Comparison of ENCODE assay signal across 9 cellular contexts in the genomic region with DNA sequence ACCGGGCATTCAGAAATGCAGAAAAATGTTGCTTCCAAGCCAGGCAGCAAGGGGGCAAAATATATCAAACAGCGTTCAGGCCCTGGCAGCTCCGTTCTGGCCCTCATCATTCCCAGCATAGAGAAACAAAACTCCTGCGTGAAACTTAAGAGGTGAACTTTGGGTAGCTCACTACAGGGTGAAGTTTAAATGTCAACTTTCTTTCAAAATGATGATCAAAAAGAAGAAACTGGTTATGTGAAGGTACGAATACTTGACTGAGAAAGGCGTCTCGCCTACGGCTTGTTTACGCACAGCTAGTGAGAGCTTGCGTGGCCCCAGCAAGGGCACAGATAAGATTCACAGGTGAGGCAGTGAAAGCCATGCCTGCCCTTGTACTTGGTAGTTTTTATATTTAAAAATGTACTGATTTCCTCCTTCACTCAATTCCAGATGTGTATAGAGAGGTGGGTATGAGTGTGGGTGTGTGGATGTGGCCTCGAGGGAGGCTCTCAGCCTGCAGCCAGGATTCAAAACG.
DNase-seq lines count a peak whose midpoint lies in the region; ATAC-seq and TF ChIP-seq lines count a peak whose summit lies in the region.
"Had no signal": no experiment of that assay in that cellular context is flagged by ENCODE, and none has a peak within 500 bp of the region (broad histone marks: within the 10 kb centered on the region; RNA-seq: fewer than 3 reads in every experiment).

No MANE protein-coding gene starts in this region.

- H3K4me3 Mint-ChIP-seq in glutamatergic neuron (ENCODE audit: unreplicated experiment), result no peak overlapping the region

- TF ChIP-seq CTCF in glutamatergic neuron (IDR thresholded peaks at IDR 0.05; ENCODE audit: partially characterized antibody, unreplicated experiment) (no peak), foreskin keratinocyte (conservative IDR thresholded peaks at IDR 0.05) (no peak)

- no peaks in the 10 kb centered on the region for H3K4me1 ChIP-seq in foreskin keratinocyte

- H3K27me3 ChIP-seq in foreskin keratinocyte, result no peaks in the 10 kb centered on the region

- peaks cover 3% of the 10 kb centered on the region for H3K27me3 Mint-ChIP-seq in glutamatergic neuron (ENCODE audit: unreplicated experiment)

- peaks cover 4% of the 10 kb centered on the region for H3K9me3 Mint-ChIP-seq in glutamatergic neuron (ENCODE audit: unreplicated experiment)

- ATAC-seq in GM21390 (IDR thresholded peaks at IDR 0.05; ENCODE audit: unreplicated experiment), result peak; percentile 54
- peak; percentile 17 for ATAC-seq in HG03521 (IDR thresholded peaks at IDR 0.05; ENCODE audit: unreplicated experiment)
- ATAC-seq in foreskin keratinocyte, result no peak

- H3K36me3 Mint-ChIP-seq in glutamatergic neuron (ENCODE audit: unreplicated experiment), result no peaks in the 10 kb centered on the region

- H3K27ac Mint-ChIP-seq in glutamatergic neuron (ENCODE audit: unreplicated experiment), result no peak overlapping the region

- DNase-seq in activated T-helper 9 cell treated with anti-CD3 and anti-CD28 coated beads, Interleukin-2, amount 50 U/mL, for 16 hours (ENCODE audit: low read depth), result peak; percentile 60
- DNase-seq in stimulated activated CD4-positive, alpha-beta T cell treated with anti-CD3 and anti-CD28 coated beads, Interleukin-4, amount 100 ng/mL, for 1 hour, result peak; percentile 66
- DNase-seq in anterior cingulate cortex (lab: John Stamatoyannopoulos, UW) (no peak), glutamatergic neuron (no peak), HCEC 1CT (no peak), foreskin keratinocyte (no peak)

- H3K27ac ChIP-seq in foreskin keratinocyte, result no peak overlapping the region
- H3K27ac ChIP-seq: KMS-11 had no signal

- no peaks in the 10 kb centered on the region for H3K4me1 Mint-ChIP-seq in glutamatergic neuron (ENCODE audit: low read depth, unreplicated experiment)

Comparison
In these comparisons a context has a peak if more than half of its experiments do, and no peak if none do; other contexts are left out.
1. DNase-seq: peak in activated T-helper 9 cell treated with anti-CD3 and anti-CD28 coated beads, Interleukin-2, amount 50 U/mL, for 16 hours (single experiment) and stimulated activated CD4-positive, alpha-beta T cell treated with anti-CD3 and anti-CD28 coated beads, Interleukin-4, amount 100 ng/mL, for 1 hour (single experiment); none in anterior cingulate cortex (0 of 58), glutamatergic neuron (single experiment), HCEC 1CT (single experiment) and foreskin keratinocyte (0 of 2).